In the genomic region with DNA sequence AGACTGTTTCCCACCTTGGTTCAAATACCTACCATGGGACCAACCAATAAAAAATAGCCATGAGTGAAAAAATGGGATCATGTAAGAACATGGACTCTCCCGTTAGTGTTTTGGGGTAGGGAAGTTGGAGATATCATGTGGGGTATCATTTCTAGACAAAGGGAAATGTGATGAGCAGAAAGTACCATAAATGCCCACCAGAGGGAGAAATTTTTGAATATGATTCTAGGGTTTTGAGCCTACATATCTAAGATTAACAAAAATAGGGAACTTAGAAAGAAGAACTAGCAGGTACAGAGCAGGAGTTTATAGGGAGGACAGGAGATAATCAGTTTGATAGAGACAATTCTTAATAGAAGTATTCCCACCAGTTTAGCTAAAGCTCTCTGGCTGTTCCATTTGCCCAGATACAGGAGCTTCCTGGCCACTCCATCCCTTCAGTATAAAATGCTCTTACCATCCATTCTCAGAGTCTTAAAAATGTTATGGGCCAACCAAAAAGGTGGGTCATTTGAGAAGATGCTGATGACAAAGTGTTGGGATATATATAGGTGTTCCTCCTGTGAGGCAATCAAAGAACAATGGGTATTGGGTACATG, we compare ENCODE assay signal across 8 cellular contexts. TPM values are rescaled to one million over a fixed set of nuclear protein-coding genes. Genes with fewer than 3 reads are reported as not detected.
DNase-seq lines count a peak whose midpoint lies in the region; ATAC-seq, FAIRE-seq and TF ChIP-seq lines count a peak whose summit lies in the region.

No MANE protein-coding gene starts in this region.

- CTCF ChIA-PET in A549 (lab: Yijun Ruan, JAX), result interaction anchor here (0.6 to 10.2 kb wide), 19 partner anchors 6 to 1155 kb away, joined by 3 to 77 read pairs (median 3); no protein-coding TSS in a partner anchor

- peak in 1 of 2 experiments; percentile 25; a peak in 3 of 5 replicates for TF ChIP-seq RAD21 in A549 (conservative IDR thresholded peaks at IDR 0.05 in 1 of 2, IDR thresholded peaks at IDR 0.05 in 1 of 2)

- H3K4me3 ChIP-seq in A549 (no peak overlapping the region), Peyer's patch (no peak overlapping the region), esophagus muscularis mucosa (no peak overlapping the region), thyroid gland (replicated peaks in 1 of 3) (no peak overlapping the region)

- H3K4me2 ChIP-seq in A549, result no peak overlapping the region

- FAIRE-seq in A549 (lab: Jason Lieb, UNC), result no peak

- POLR2A ChIA-PET in A549 (lab: Yijun Ruan, JAX), result interaction anchor here (1.0 kb wide), 1 partner anchor 397 kb away, joined by 3 read pairs; no protein-coding TSS in a partner anchor

- no peaks in the 10 kb centered on the region for H3K27me3 ChIP-seq in Peyer's patch
- H3K27me3 ChIP-seq in esophagus muscularis mucosa, result no peaks in the 10 kb centered on the region
- no peaks in the 10 kb centered on the region for H3K27me3 ChIP-seq in thyroid gland

- TF ChIP-seq CTCF in A549 (IDR thresholded peaks at IDR 0.05) (peak; percentile 55), GM12874 (IDR thresholded peaks at IDR 0.05; ENCODE audit: insufficient read depth, low read depth, low read length) (peak; percentile 38; the same call in 1 of the 2 replicates), Peyer's patch (IDR thresholded peaks at IDR 0.05) (peak; percentile 54 to 75 (median 64)), esophagus muscularis mucosa (IDR thresholded peaks at IDR 0.05) (peak; percentile 51 to 85 (median 64)), thyroid gland (IDR thresholded peaks at IDR 0.05) (peak; percentile 22 to 72 (median 52))

- TF ChIP-seq POLR2A in A549 (IDR thresholded peaks at IDR 0.05; ENCODE audit: low read length), result no peak
- TF ChIP-seq POLR2A in Peyer's patch (IDR thresholded peaks at IDR 0.05), result no peak
- TF ChIP-seq POLR2A in esophagus muscularis mucosa (IDR thresholded peaks at IDR 0.05; ENCODE audit: low read depth), result no peak
- no peak for TF ChIP-seq POLR2A in thyroid gland (IDR thresholded peaks at IDR 0.05)

- 7% methylated on average over 1 of the region's 1 CpG for WGBS in A549 (ENCODE audit: missing lambda C conversion rate)
- WGBS in esophagus muscularis mucosa, result 4% methylated on average over 1 of the region's 1 CpG
- 39 to 44% methylated on average over 1 of the region's 1 CpG for WGBS in thyroid gland, 2 donors

- H3K36me3 ChIP-seq in Peyer's patch, result no peaks in the 10 kb centered on the region
- no peaks in the 10 kb centered on the region for H3K36me3 ChIP-seq in esophagus muscularis mucosa
- H3K36me3 ChIP-seq in thyroid gland, result no peaks in the 10 kb centered on the region

- DNase-seq in A549 (ENCODE audit: low read depth in 1 of 2, low spot score in 1 of 2) (peak; percentile 21 to 42), Peyer's patch (no peak), esophagus muscularis mucosa (ENCODE audit: extremely low spot score) (no peak), thyroid gland (no peak), DMS79 (lab: John Stamatoyannopoulos, UW) (no peak), T-helper 9 cell (no peak)
- DNase-seq in stimulated activated CD4-positive, alpha-beta T cell treated with anti-CD3 and anti-CD28 coated beads, Interleukin-2, amount 100 ng/mL, for 48 hours, result no peak

- H3K9me3 ChIP-seq in A549, result no peaks in the 10 kb centered on the region
- no peaks in the 10 kb centered on the region for H3K9me3 ChIP-seq in Peyer's patch
- no peaks in the 10 kb centered on the region for H3K9me3 ChIP-seq in esophagus muscularis mucosa
- no peaks in the 10 kb centered on the region for H3K9me3 ChIP-seq in thyroid gland

- peaks cover 7% of the 10 kb centered on the region; the same call in 1 of the 3 replicates for H3K4me1 ChIP-seq in A549
- H3K4me1 ChIP-seq in Peyer's patch, result peaks cover 0 to 5% (median 2%) of the 10 kb centered on the region in 4 donors
- H3K4me1 ChIP-seq in esophagus muscularis mucosa, result peaks cover 7 to 14% (median 10%) of the 10 kb centered on the region in 4 donors
- H3K4me1 ChIP-seq in thyroid gland, result peaks cover 6 to 16% of the 10 kb centered on the region in 2 donors

- H3K27ac ChIP-seq in A549 (no peak overlapping the region), Peyer's patch (no peak overlapping the region), esophagus muscularis mucosa (replicated peaks in 1 of 4) (no peak overlapping the region), thyroid gland (no peak overlapping the region)

- intact Hi-C loops in esophagus muscularis mucosa (cut with DNase I), result loop anchor here (10.0 kb wide), 1 partner anchor 138 kb away; no protein-coding TSS in a partner anchor
- intact Hi-C loops in thyroid gland (cut with DNase I), result no loop called here

- no peak for ATAC-seq in A549

- TF ChIP-seq EP300 in A549 (IDR thresholded peaks at IDR 0.05) (no peak), esophagus muscularis mucosa (IDR thresholded peaks at IDR 0.05) (no peak)

TF ChIP-seq in A549, 52 proteins besides CTCF, POLR2A, EP300 and RAD21:
- TF ChIP-seq HOXB5 (CRISPR knock-in tag; IDR thresholded peaks at IDR 0.05) (no peak), SMC3 (IDR thresholded peaks at IDR 0.05) (peak; percentile 49; the same call in 1 of the 3 replicates)

RNA-seq across cellular contexts. Expression of a gene that starts 3.6 kb away (rescaled TPM):
- 28.0 and 30.3 TPM in 2 replicates for polyA plus RNA-seq in A549 (2011; rRNA removed)
- 19.1 and 22.4 TPM in 2 replicates for polyA plus RNA-seq in A549 (2012; cell fraction: cytosol; rRNA removed)
- 25.7 and 29.2 TPM in 2 replicates for polyA plus RNA-seq in A549 (2012; cell fraction: nucleus; rRNA removed)
- 20.8 to 25.7 TPM (median 22.1 TPM) in 3 replicates for polyA plus RNA-seq in A549 (2017; fragmentation: RNase III; extraction: RNeasy Plus Mini Kit Qiagen cat#74134 plus additional on column Dnase treatment)
- polyA minus RNA-seq in A549 (2011; rRNA and poly(A)+ RNA removed), result 9.8 and 15.9 TPM in 2 replicates
- total RNA-seq in Peyer's patch, result 10 to 100 TPM; 16.8 to 68.5 (median 36.0) TPM
- 10 to 100 TPM in 3 of 4 donors, 1 to 10 TPM in 1; 7.6 to 21.4 (median 14.7) TPM for total RNA-seq in esophagus muscularis mucosa
- total RNA-seq in thyroid gland, result 10 to 100 TPM; 14.8 to 27.9 (median 26.3) TPM

Comparison
In these comparisons a context has a peak if more than half of its experiments do, and no peak if none do; other contexts are left out.
1. DNase-seq: peak in A549 (2 of 2); none in Peyer's patch (0 of 3), esophagus muscularis mucosa (single experiment), thyroid gland (0 of 2), DMS79 (single experiment), T-helper 9 cell (single experiment) and stimulated activated CD4-positive, alpha-beta T cell treated with anti-CD3 and anti-CD28 coated beads, Interleukin-2, amount 100 ng/mL, for 48 hours (0 of 2).
2. Peak in every context shown above with its lines, with median percentiles within 50 percentile points of each other: CTCF ChIP-seq.